ENCODE assay signal across 9 cellular contexts in the genomic region with DNA sequence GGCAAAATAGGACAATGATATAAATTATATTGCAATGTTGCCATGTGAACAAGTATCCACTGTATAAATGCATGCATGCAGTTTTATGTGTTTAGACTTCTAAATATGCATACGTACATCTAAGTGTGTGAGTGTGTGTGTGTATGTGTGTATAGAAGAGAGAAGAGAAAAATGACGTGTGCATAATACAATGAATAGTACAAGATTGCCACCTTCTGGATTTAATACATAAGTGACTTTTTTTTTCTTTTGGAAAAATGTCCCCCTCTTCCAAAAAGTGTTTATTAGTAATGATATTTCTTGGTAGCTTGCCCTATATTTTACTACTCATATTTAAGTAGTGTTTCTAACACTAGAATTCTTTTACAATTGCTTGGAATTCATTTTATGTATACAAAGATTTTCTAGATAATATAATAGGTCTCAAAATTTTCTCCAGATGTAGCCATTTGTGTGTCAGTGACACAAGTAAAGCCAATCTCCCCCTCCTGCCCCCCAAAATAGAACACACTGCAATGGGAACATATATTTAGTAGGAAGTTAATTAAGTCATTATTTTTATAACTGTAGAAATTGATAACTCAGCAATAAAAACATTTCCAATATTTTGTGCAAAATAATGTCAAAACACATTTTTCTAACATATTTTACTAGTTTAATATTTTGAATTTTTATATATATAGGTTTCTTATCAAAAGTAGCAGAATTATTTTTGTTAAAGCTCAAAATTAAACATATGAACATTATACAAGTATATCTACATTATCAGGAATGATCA.
DNase-seq lines count a peak whose midpoint lies in the region; ATAC-seq lines count a peak whose summit lies in the region.
"Had no signal": no experiment of that assay in that cellular context is flagged by ENCODE, and none has a peak within 500 bp of the region (broad histone marks: within the 10 kb centered on the region; RNA-seq: fewer than 3 reads in every experiment).

No MANE protein-coding gene starts in this region.

- no peak for ATAC-seq in HG03139 (IDR thresholded peaks at IDR 0.05; ENCODE audit: unreplicated experiment)
- ATAC-seq: activated naive CD4-positive, alpha-beta T cell treated with anti-CD3 and anti-CD28 coated beads, Interleukin-2, amount 50 U/mL, for 72 hours had no signal

- DNase-seq in DMS114 treated with DMSO at 0.1 percent for 48 hours (lab: John Stamatoyannopoulos, UW; ENCODE audit: unreplicated experiment) (peak; percentile 40), MV-4-11 (lab: John Stamatoyannopoulos, UW) (peak; percentile 38), SK-N-DZ (ENCODE audit: low spot score) (peak; percentile 37), kidney glomerular epithelial cell (lab: John Stamatoyannopoulos, UW) (peak; percentile 26), EL (no peak), cortex of kidney (lab: John Stamatoyannopoulos, UW) (no peak), putamen (ENCODE audit: low spot score) (no peak)

Comparison
In these comparisons a context has a peak if more than half of its experiments do, and no peak if none do; other contexts are left out.
1. DNase-seq: peak in DMS114 treated with DMSO at 0.1 percent for 48 hours (single experiment), MV-4-11 (single experiment), SK-N-DZ (single experiment) and kidney glomerular epithelial cell (single experiment); none in EL (single experiment), cortex of kidney (single experiment) and putamen (single experiment).